In genomic region chr19:57118848-57119247, GRCh38 we compare ENCODE assay signal across 11 cellular contexts. TPM values are rescaled to one million over a fixed set of nuclear protein-coding genes. Genes with fewer than 3 reads are reported as not detected.
"Had no signal": no experiment of that assay in that cellular context is flagged by ENCODE, and none has a peak within 500 bp of the region (broad histone marks: within the 10 kb centered on the region; RNA-seq: fewer than 3 reads in every experiment).

No MANE protein-coding gene starts in this region.

- DNase-seq: GM23248, GOT3, H7, H9, HCEC 1CT, HFFc6 had no signal

- H3K4me3 ChIP-seq: GM23248, GM23338, HAP-1 had no signal

- H2AFZ ChIP-seq: GM23248, GM23338 had no signal

- H3K4me1 ChIP-seq: HAP-1 had no signal

- H3K27ac ChIP-seq: GM23248 had no signal

- H3K9me3 ChIP-seq: HAP-1 had no signal

- ATAC-seq: GM23338, HCT116 had no signal

- H3K36me3 ChIP-seq: HAP-1 had no signal

- H3K9ac ChIP-seq: GM23248 had no signal

- H3K4me2 ChIP-seq: GM23338 had no signal

RNA-seq across cellular contexts. Expression of gene USP29, which starts 0.9 kb away (rescaled TPM):
- total RNA-seq: GM23248, GM23338, H1, H4, H7, H9, HFFc6 had no signal
- polyA plus RNA-seq: GM23248, GM23338, H1 had no signal

RNA-seq across cellular contexts. Expression of gene ZIM3, which starts 26.2 kb away (rescaled TPM):
- total RNA-seq: GM23248, GM23338, H1, H4, H7, H9, HFFc6 had no signal
- polyA plus RNA-seq: GM23248, GM23338, H1 had no signal

RNA-seq across cellular contexts. Expression of gene DUXA, which starts 48.4 kb away (rescaled TPM):
- total RNA-seq: GM23248, GM23338, H1, H7, H9, HFFc6 had no signal
- polyA plus RNA-seq: GM23248, GM23338, H1 had no signal
